Comparison of ENCODE assay signal across 1 cellular context in the genomic region with DNA sequence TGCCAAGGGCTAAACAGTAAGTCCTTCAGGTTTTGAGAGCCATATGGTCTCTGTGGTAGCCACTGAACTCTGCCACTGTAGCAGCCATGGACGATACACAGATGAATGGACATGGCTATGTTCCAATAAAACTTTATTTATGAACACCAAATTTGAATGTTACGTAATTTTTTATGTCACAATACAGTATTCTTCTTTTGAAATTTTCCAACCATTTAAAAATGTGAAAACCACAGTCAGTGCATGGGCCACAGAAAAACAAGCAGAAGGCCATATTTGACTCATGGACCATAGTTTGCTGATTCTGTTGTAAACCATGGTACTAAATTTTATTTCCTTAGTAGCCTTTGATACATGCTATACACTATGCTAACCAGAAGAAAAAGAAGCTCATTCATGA.
TF ChIP-seq lines count a peak whose summit lies in the region.

No MANE protein-coding gene starts in this region.

TF ChIP-seq in SK-N-SH treated with all-trans-retinoic acid at 6 μM for 48 hours, 23 proteins besides CTCF, POLR2A, EP300 and RAD21 (continued from another document):
- TF ChIP-seq, protein P1, sequence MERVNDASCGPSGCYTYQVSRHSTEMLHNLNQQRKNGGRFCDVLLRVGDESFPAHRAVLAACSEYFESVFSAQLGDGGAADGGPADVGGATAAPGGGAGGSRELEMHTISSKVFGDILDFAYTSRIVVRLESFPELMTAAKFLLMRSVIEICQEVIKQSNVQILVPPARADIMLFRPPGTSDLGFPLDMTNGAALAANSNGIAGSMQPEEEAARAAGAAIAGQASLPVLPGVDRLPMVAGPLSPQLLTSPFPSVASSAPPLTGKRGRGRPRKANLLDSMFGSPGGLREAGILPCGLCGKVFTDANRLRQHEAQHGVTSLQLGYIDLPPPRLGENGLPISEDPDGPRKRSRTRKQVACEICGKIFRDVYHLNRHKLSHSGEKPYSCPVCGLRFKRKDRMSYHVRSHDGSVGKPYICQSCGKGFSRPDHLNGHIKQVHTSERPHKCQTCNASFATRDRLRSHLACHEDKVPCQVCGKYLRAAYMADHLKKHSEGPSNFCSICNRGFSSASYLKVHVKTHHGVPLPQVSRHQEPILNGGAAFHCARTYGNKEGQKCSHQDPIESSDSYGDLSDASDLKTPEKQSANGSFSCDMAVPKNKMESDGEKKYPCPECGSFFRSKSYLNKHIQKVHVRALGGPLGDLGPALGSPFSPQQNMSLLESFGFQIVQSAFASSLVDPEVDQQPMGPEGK (CRISPR knock-in tag; IDR thresholded peaks at IDR 0.05; ENCODE audit: borderline replicate concordance): no peak
- TF ChIP-seq, protein P2, sequence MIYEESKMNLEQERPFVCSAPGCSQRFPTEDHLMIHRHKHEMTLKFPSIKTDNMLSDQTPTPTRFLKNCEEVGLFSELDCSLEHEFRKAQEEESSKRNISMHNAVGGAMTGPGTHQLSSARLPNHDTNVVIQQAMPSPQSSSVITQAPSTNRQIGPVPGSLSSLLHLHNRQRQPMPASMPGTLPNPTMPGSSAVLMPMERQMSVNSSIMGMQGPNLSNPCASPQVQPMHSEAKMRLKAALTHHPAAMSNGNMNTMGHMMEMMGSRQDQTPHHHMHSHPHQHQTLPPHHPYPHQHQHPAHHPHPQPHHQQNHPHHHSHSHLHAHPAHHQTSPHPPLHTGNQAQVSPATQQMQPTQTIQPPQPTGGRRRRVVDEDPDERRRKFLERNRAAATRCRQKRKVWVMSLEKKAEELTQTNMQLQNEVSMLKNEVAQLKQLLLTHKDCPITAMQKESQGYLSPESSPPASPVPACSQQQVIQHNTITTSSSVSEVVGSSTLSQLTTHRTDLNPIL (CRISPR knock-in tag; IDR thresholded peaks at IDR 0.05; ENCODE audit: low read depth): no peak
- TF ChIP-seq TCF4 (CRISPR knock-in tag; IDR thresholded peaks at IDR 0.05; ENCODE audit: borderline replicate concordance) (no peak), BACH2 (CRISPR knock-in tag; IDR thresholded peaks at IDR 0.05; ENCODE audit: borderline replicate concordance) (no peak), GLIS3 (CRISPR knock-in tag; IDR thresholded peaks at IDR 0.05) (no peak)
TF ChIP-seq in SK-N-SH treated with all-trans-retinoic acid at 6 μM for 48 hours: peak in this region for 0.
